In the genomic region with DNA sequence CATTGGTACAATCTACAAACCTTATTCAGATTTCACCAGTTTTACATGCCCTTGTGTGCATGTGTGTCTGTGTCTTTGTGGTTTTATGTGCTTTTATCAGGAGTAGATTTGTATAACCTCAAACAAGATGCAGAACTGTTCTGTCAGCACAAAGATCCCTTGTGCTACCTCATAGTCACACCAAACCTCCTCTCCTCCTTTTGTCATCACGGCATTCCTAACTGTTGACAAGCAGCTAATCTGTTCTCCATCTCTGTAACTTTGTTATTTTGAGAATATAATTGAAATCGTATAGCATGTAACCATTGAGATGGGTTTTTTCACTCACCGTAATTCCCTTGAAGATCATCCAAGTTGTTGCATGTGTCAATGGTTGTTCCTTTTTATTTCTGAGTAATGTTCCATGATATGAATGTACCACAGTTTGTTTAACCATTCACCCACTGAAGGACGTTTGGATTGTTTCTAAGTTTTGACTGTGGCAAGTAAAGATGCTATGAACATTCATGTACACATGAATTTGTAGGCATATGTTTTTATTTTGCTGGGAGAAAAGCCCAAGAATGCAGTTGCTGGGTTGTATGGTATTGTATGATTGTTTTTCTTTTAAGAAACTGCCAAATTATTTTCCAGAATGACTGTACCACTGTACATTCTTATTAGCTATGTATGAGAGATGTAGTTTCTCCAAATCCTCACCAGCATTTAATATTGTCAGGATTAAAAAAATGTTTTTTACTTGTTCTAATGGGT, we compare ENCODE assay signal across 26 cellular contexts.
DNase-seq lines count a peak whose midpoint lies in the region; ATAC-seq, FAIRE-seq and TF ChIP-seq lines count a peak whose summit lies in the region.
"Had no signal": no experiment of that assay in that cellular context is flagged by ENCODE, and none has a peak within 500 bp of the region (broad histone marks: within the 10 kb centered on the region; RNA-seq: fewer than 3 reads in every experiment).

No MANE protein-coding gene starts in this region.

- H3K4ac ChIP-seq in IMR-90 (ENCODE audit: low read depth, low read length) = no peak overlapping the region

- TF ChIP-seq EP300 in K562 (IDR thresholded peaks at IDR 0.05; ENCODE audit: low read length) = no peak

- no CpG with 5 or more reads among the region's 4 CpGs for WGBS in IMR-90 (ENCODE audit: extremely low coverage in 2 of 2, insufficient read length in 1 of 2), 2 experiments
- WGBS in K562 (ENCODE audit: insufficient coverage, low coverage, missing lambda C conversion rate) = 59% methylated on average over 4 of the region's 4 CpGs

- H3K79me2 ChIP-seq in K562 (ENCODE audit: control insufficient read depth, insufficient read depth, low read length) = no peaks in the 10 kb centered on the region

- H3K4me1 ChIP-seq in IMR-90 (ENCODE audit: control insufficient read depth, insufficient read depth, low read length) (peaks cover 3% of the 10 kb centered on the region), K562 (replicated peaks in 1 of 2; ENCODE audit: control insufficient read depth in 2 of 2, insufficient read depth in 2 of 2, low read length in 2 of 2) (no peaks in the 10 kb centered on the region)
- H3K4me1 ChIP-seq: right lobe of liver, suprapubic skin, uterus had no signal

- H3K27me3 ChIP-seq in IMR-90 (ENCODE audit: control insufficient read depth, insufficient read depth, low read length) = no peaks in the 10 kb centered on the region
- H3K27me3 ChIP-seq in K562 (ENCODE audit: control insufficient read depth in 2 of 2, insufficient read depth in 2 of 2, low read length in 2 of 2) = no peaks in the 10 kb centered on the region
- H3K27me3 ChIP-seq: ovary, right lobe of liver, suprapubic skin, uterus had no signal

- H3K27ac ChIP-seq in IMR-90 (ENCODE audit: insufficient read depth, low read length) (no peak overlapping the region), K562 (ENCODE audit: extremely low read depth, low read depth, low read length) (no peak overlapping the region)
- H3K27ac ChIP-seq: coronary artery, ovary, right lobe of liver, suprapubic skin, uterus had no signal

- H3K23ac ChIP-seq in IMR-90 (ENCODE audit: low read depth, low read length) = no peak overlapping the region

- POLR2A ChIA-PET in IMR-90 (lab: Charles Lee; ENCODE audit: unreplicated experiment) = no interaction called here
- POLR2A ChIA-PET in K562 (lab: Yijun Ruan, JAX) = no interaction called here
- POLR2A ChIA-PET in GM10248 (lab: Yijun Ruan, JAX) = no interaction called here

- H3K9ac ChIP-seq in IMR-90 (ENCODE audit: low read depth, low read length) (no peak overlapping the region), K562 (ENCODE audit: insufficient read depth in 1 of 2, low read depth in 2 of 2, low read length in 2 of 2) (no peak overlapping the region)

- H2AK9ac ChIP-seq in IMR-90 (replicated peaks; ENCODE audit: low read depth, low read length, poor library complexity) = no peak overlapping the region

- H3K9me3 ChIP-seq in IMR-90 (ENCODE audit: control insufficient read depth, insufficient read depth, low read length) = no peaks in the 10 kb centered on the region
- no peaks in the 10 kb centered on the region for H3K9me3 ChIP-seq in K562 (replicated peaks; ENCODE audit: control insufficient read depth, insufficient read depth, low read depth, low read length)
- H3K9me3 ChIP-seq: ovary, right lobe of liver, suprapubic skin, uterus had no signal

- H3K14ac ChIP-seq in IMR-90 (replicated peaks; ENCODE audit: low read depth, low read length) = no peak overlapping the region

- H2BK120ac ChIP-seq in IMR-90 (ENCODE audit: low read depth, low read length) = no peak overlapping the region

- peak; percentile 70 for FAIRE-seq in D721Med (lab: Jason Lieb, UNC)
- no peak for FAIRE-seq in K562 (lab: Jason Lieb, UNC)
- FAIRE-seq: GM12878, GM19239 had no signal

- H3K56ac ChIP-seq in IMR-90 (ENCODE audit: extremely low read depth, insufficient read depth, low read length) = no peak overlapping the region

- TF ChIP-seq POLR2A in IMR-90 (IDR thresholded peaks at IDR 0.05; ENCODE audit: low read depth, low read length) (no peak), K562 (conservative IDR thresholded peaks at IDR 0.05) (no peak)

- TF ChIP-seq CTCF in D721Med (IDR thresholded peaks at IDR 0.05; ENCODE audit: insufficient read depth, missing control alignments) (no peak), IMR-90 (conservative IDR thresholded peaks at IDR 0.05; ENCODE audit: low read depth, low read length) (no peak), K562 (IDR thresholded peaks at IDR 0.05 in 2 of 3, conservative IDR thresholded peaks at IDR 0.05 in 1 of 3; ENCODE audit: insufficient read depth in 2 of 3, low read depth in 1 of 3, low read length in 3 of 3) (no peak), foreskin fibroblast (IDR thresholded peaks at IDR 0.05; ENCODE audit: low read depth, low read length) (no peak), GM10248 (IDR thresholded peaks at IDR 0.05; ENCODE audit: control extremely low read depth, extremely low read depth, low read depth, missing control alignments) (no peak)

- H2AFZ ChIP-seq in IMR-90 (replicated peaks; ENCODE audit: low read length, poor library complexity) (no peak overlapping the region), K562 (ENCODE audit: low read depth, low read length) (no peak overlapping the region)

- H2BK5ac ChIP-seq in IMR-90 (ENCODE audit: low read depth, low read length, poor library complexity, severe bottlenecking) = no peak overlapping the region

- H3K18ac ChIP-seq in IMR-90 (ENCODE audit: low read depth, low read length) = peak overlapping the region; percentile 23; the same call in 1 of the 2 replicates

- H4K20me1 ChIP-seq in IMR-90 (ENCODE audit: insufficient read depth, low read length) = no peaks in the 10 kb centered on the region
- H4K20me1 ChIP-seq in K562 (replicated peaks; ENCODE audit: control insufficient read depth, insufficient read depth, low read length) = no peaks in the 10 kb centered on the region

- intact Hi-C loops in IMR-90 (cut with micrococcal nuclease) = loop anchor here (5.0 kb wide), 1 partner anchor 73 kb away; no protein-coding TSS in a partner anchor
- intact Hi-C loops in K562 (cut with micrococcal nuclease) = no loop called here

- dilution Hi-C loops in IMR-90 (cut with HindIII; ENCODE audit: low sequenced_read_pairs, unreplicated experiment) = no loop called here

- H3K4me2 ChIP-seq in IMR-90 (ENCODE audit: low read depth, low read length) (no peak overlapping the region), K562 (ENCODE audit: insufficient read depth, low read length) (no peak overlapping the region)

- no peak overlapping the region for H4K8ac ChIP-seq in IMR-90 (ENCODE audit: low read depth in 2 of 2, low read length in 2 of 2)

- peaks cover 4% of the 10 kb centered on the region for H3K9me1 ChIP-seq in IMR-90 (ENCODE audit: insufficient read depth, low read length)
- no peaks in the 10 kb centered on the region for H3K9me1 ChIP-seq in K562 (ENCODE audit: control insufficient read depth, insufficient read depth, low read length)

- DNase-seq in D721Med (ENCODE audit: insufficient read length, low spot score) = no peak
- peak; percentile 14 for DNase-seq in IMR-90
- DNase-seq in K562 (ENCODE audit: extremely low read depth in 1 of 4, low spot score in 3 of 4) = no peak
- peak; percentile 24 to 28 for DNase-seq in foreskin fibroblast
- no peak for DNase-seq in SKM-1 (lab: John Stamatoyannopoulos, UW; ENCODE audit: unreplicated experiment)
- DNase-seq in stimulated activated CD4-positive, alpha-beta T cell treated with anti-CD3 and anti-CD28 coated beads, Interleukin-4, amount 100 ng/mL, for 24 hours = no peak
- DNase-seq in NCI-H524 treated with DMSO at 0.1 percent for 48 hours (lab: John Stamatoyannopoulos, UW) = no peak
- no peak for DNase-seq in GM10248 (ENCODE audit: extremely low spot score)
- DNase-seq: ACHN; activated CD4-positive, alpha-beta T cell treated with anti-CD3 and anti-CD28 coated beads, Interleukin-2, amount 50 U/mL, for 48 hours; activated naive CD4-positive, alpha-beta T cell treated with anti-CD3 and anti-CD28 coated beads, Interleukin-2, amount 10 ng/mL, durations not matched to agents 7 days and 5 days; endodermal cell; GF-D8; Karpas-422; mesendoderm; naive B cell; NCI-H1092 treated with DMSO at 0.1 percent for 48 hours; NCI-H2029; NCI-H226; ovary; right lobe of liver; uterus had no signal

- H2AK5ac ChIP-seq in IMR-90 (ENCODE audit: low read depth, low read length) = no peak overlapping the region; the same call in 1 of the 2 replicates

- no peaks in the 10 kb centered on the region; the same call in none of the 2 replicates for H3K36me3 ChIP-seq in IMR-90 (ENCODE audit: control insufficient read depth, insufficient read depth, low read length)
- peaks cover 12% of the 10 kb centered on the region; the same call in 2 of the 3 replicates for H3K36me3 ChIP-seq in K562 (ENCODE audit: control insufficient read depth, insufficient read depth, low read length)
- H3K36me3 ChIP-seq: ovary, right lobe of liver, suprapubic skin, uterus had no signal

- CTCF ChIA-PET in IMR-90 (lab: Yijun Ruan, JAX) = no interaction called here
- CTCF ChIA-PET in K562 (lab: Yijun Ruan, JAX; ENCODE audit: low intra/inter-chr PET ratio) = no interaction called here
- CTCF ChIA-PET in GM10248 (lab: Yijun Ruan, JAX) = no interaction called here

- H2BK15ac ChIP-seq in IMR-90 (ENCODE audit: low read depth, low read length) = no peak overlapping the region

- H2BK20ac ChIP-seq in IMR-90 (ENCODE audit: low read depth, low read length) = no peak overlapping the region

- BruUV-seq in IMR-90 (replicated peaks; lab: Mats Ljungman, UMichigan) = no TSS peak
- BruUV-seq in K562 (replicated peaks; lab: Mats Ljungman, UMichigan) = no TSS peak

- H4K5ac ChIP-seq in IMR-90 (ENCODE audit: low read depth, low read length) = no peak overlapping the region

- ATAC-seq in IMR-90 (ENCODE audit: low read depth) (no peak), K562 (no peak)
- ATAC-seq: GM12878, right lobe of liver had no signal

- H4K91ac ChIP-seq in IMR-90 (ENCODE audit: insufficient read depth, low read depth, low read length) = no peak overlapping the region

- H3K4me3 ChIP-seq in IMR-90 (ENCODE audit: insufficient read depth, low read depth, low read length) (no peak overlapping the region), K562 (no peak overlapping the region), foreskin fibroblast (ENCODE audit: low read depth in 1 of 2, low read length in 2 of 2) (no peak overlapping the region)
- H3K4me3 ChIP-seq: coronary artery, GM12878, ovary, right lobe of liver, suprapubic skin, uterus had no signal

- TF ChIP-seq RAD21 in IMR-90 (IDR thresholded peaks at IDR 0.05; ENCODE audit: low read length) (no peak), K562 (CRISPR knock-in tag; conservative IDR thresholded peaks at IDR 0.05 in 1 of 2, IDR thresholded peaks at IDR 0.05 in 1 of 2) (no peak)

- in situ Hi-C loops in IMR-90 (cut with MboI; ENCODE audit: low sequenced_read_pairs) = no loop called here
- in situ Hi-C loops in K562 (cut with MboI) = no loop called here

- 0 out of 4 replicates have a peak, but pooled peaks cover 0 to 3% of the 10 kb centered on the region in 2 experiments for H3K79me1 ChIP-seq in IMR-90 (ENCODE audit: low read depth in 1 of 2, low read length in 2 of 2)

TF ChIP-seq in K562, 482 proteins besides CTCF, POLR2A, EP300 and RAD21 (continues in another document):
- no peak for TF ChIP-seq SMARCB1 (IDR thresholded peaks at IDR 0.05; ENCODE audit: insufficient read length, low read depth)
- no peak for TF ChIP-seq DIDO1 (tag; IDR thresholded peaks at IDR 0.05; ENCODE audit: low read depth)
- no peak for TF ChIP-seq ZNF436 (CRISPR knock-in tag; IDR thresholded peaks at IDR 0.05)
- no peak for TF ChIP-seq FOXP1 (CRISPR knock-in tag; IDR thresholded peaks at IDR 0.05)

Comparison
In these comparisons a context has a peak if more than half of its experiments do, and no peak if none do; other contexts are left out.
1. DNase-seq: peak in IMR-90 (single experiment) and foreskin fibroblast (2 of 2); none in D721Med (single experiment), K562 (0 of 4), SKM-1 (single experiment), stimulated activated CD4-positive, alpha-beta T cell treated with anti-CD3 and anti-CD28 coated beads, Interleukin-4, amount 100 ng/mL, for 24 hours (single experiment), NCI-H524 treated with DMSO at 0.1 percent for 48 hours (single experiment) and GM10248 (single experiment).